In genomic region chr3:9190276-9190675, GRCh38 we compare ENCODE assay signal across 29 cellular contexts.
"Had no signal": no experiment of that assay in that cellular context is flagged by ENCODE, and none has a peak within 500 bp of the region (broad histone marks: within the 10 kb centered on the region; RNA-seq: fewer than 3 reads in every experiment).

No MANE protein-coding gene starts in this region.

- H3K4me1 Mint-ChIP-seq: activated B cell treated with CpG ODN at 0.5 μM for 24 hours; activated CD8-positive, alpha-beta memory T cell treated with anti-CD3 and anti-CD28 coated beads, Interleukin-2, amount 10 ng/mL, durations not matched to agents 7 days and 5 days; activated naive CD4-positive, alpha-beta T cell treated with anti-CD3 and anti-CD28 coated beads, Interleukin-2, amount 50 U/mL, for 24 hours; activated naive CD8-positive, alpha-beta T cell treated with anti-CD3 and anti-CD28 coated beads for 36 hours; activated naive CD8-positive, alpha-beta T cell treated with anti-CD3 and anti-CD28 coated beads, Interleukin-2, amount 50 U/mL, for 24 hours; central memory CD8-positive, alpha-beta T cell had no signal

- H3K4me3 Mint-ChIP-seq: activated B cell treated with CpG ODN at 0.5 μM for 24 hours; activated CD8-positive, alpha-beta memory T cell treated with anti-CD3 and anti-CD28 coated beads, Interleukin-2, amount 10 ng/mL, durations not matched to agents 7 days and 5 days; activated CD8-positive, alpha-beta T cell treated with anti-CD3 and anti-CD28 coated beads, Interleukin-2, amount 10 ng/mL, durations not matched to agents 7 days and 5 days; activated naive CD4-positive, alpha-beta T cell treated with anti-CD3 and anti-CD28 coated beads for 36 hours; activated naive CD4-positive, alpha-beta T cell treated with anti-CD3 and anti-CD28 coated beads, Interleukin-2, amount 50 U/mL, for 24 hours; activated naive CD8-positive, alpha-beta T cell treated with anti-CD3 and anti-CD28 coated beads for 36 hours; activated naive CD8-positive, alpha-beta T cell treated with anti-CD3 and anti-CD28 coated beads, Interleukin-2, amount 50 U/mL, for 24 hours; activated T-helper 1 cell treated with anti-CD3 and anti-CD28 coated beads, Interleukin-12 subunit alpha, Interleukin-12 subunit beta, Interleukin-2, Interleukin-4 antibody, amounts not matched to agents 30 ng/mL and 10 ng/mL and 1 ng/mL, durations not matched to agents 14 hours and 24 hours and 36 hours; central memory CD8-positive, alpha-beta T cell; dendritic cell treated with granulocyte-macrophage colony-stimulating factor and Interleukin-4, amounts not matched to agents 40 ng/mL and 50 ng/mL, for 4 days; endodermal cell; T-helper 17 cell; T-helper 2 cell treated with Interferon-gamma antibody and Interleukin-4, amounts not matched to agents 5 μg/mL and 100 μg/mL, for 36 hours had no signal

- H3K27me3 Mint-ChIP-seq: activated naive CD4-positive, alpha-beta T cell treated with anti-CD3 and anti-CD28 coated beads, Interleukin-2, amount 50 U/mL, for 24 hours; activated naive CD8-positive, alpha-beta T cell treated with anti-CD3 and anti-CD28 coated beads for 36 hours; activated naive CD8-positive, alpha-beta T cell treated with anti-CD3 and anti-CD28 coated beads, Interleukin-2, amount 50 U/mL, for 24 hours; dendritic cell treated with granulocyte-macrophage colony-stimulating factor and Interleukin-4, amounts not matched to agents 40 ng/mL and 50 ng/mL, for 4 days had no signal

- H3K27ac Mint-ChIP-seq: activated B cell treated with CpG ODN at 0.5 μM for 24 hours; activated CD8-positive, alpha-beta memory T cell treated with anti-CD3 and anti-CD28 coated beads, Interleukin-2, amount 10 ng/mL, durations not matched to agents 7 days and 5 days; activated CD8-positive, alpha-beta T cell treated with anti-CD3 and anti-CD28 coated beads, Interleukin-2, amount 10 ng/mL, durations not matched to agents 7 days and 5 days; activated naive CD4-positive, alpha-beta T cell treated with anti-CD3 and anti-CD28 coated beads for 36 hours; activated naive CD4-positive, alpha-beta T cell treated with anti-CD3 and anti-CD28 coated beads, Interleukin-2, amount 50 U/mL, for 24 hours; activated naive CD8-positive, alpha-beta T cell treated with anti-CD3 and anti-CD28 coated beads for 36 hours; activated naive CD8-positive, alpha-beta T cell treated with anti-CD3 and anti-CD28 coated beads, Interleukin-2, amount 50 U/mL, for 24 hours; activated T-helper 1 cell treated with anti-CD3 and anti-CD28 coated beads, Interleukin-12 subunit alpha, Interleukin-12 subunit beta, Interleukin-2, Interleukin-4 antibody, amounts not matched to agents 30 ng/mL and 10 ng/mL and 1 ng/mL, durations not matched to agents 14 hours and 24 hours and 36 hours; activated T-helper 2 cell treated with anti-CD3 and anti-CD28 coated beads, Interferon-gamma antibody, Interleukin-2, Interleukin-4, amounts not matched to agents 10 μg/mL and 5 μg/mL and 100 μg/mL, durations not matched to agents 14 hours and 24 hours and 36 hours; dendritic cell treated with granulocyte-macrophage colony-stimulating factor and Interleukin-4, amounts not matched to agents 40 ng/mL and 50 ng/mL, for 4 days; endodermal cell; T-helper 17 cell; T-helper 2 cell treated with Interferon-gamma antibody and Interleukin-4, amounts not matched to agents 5 μg/mL and 100 μg/mL, for 36 hours had no signal

- H3K9me3 Mint-ChIP-seq: activated B cell treated with CpG ODN at 0.5 μM for 24 hours; activated naive CD4-positive, alpha-beta T cell treated with anti-CD3 and anti-CD28 coated beads for 36 hours; activated naive CD4-positive, alpha-beta T cell treated with anti-CD3 and anti-CD28 coated beads, Interleukin-2, amount 50 U/mL, for 24 hours; activated naive CD8-positive, alpha-beta T cell treated with anti-CD3 and anti-CD28 coated beads for 36 hours; activated naive CD8-positive, alpha-beta T cell treated with anti-CD3 and anti-CD28 coated beads, Interleukin-2, amount 50 U/mL, for 24 hours; activated T-helper 1 cell treated with anti-CD3 and anti-CD28 coated beads, Interleukin-12 subunit alpha, Interleukin-12 subunit beta, Interleukin-2, Interleukin-4 antibody, amounts not matched to agents 30 ng/mL and 10 ng/mL and 1 ng/mL, durations not matched to agents 14 hours and 24 hours and 36 hours; activated T-helper 2 cell treated with anti-CD3 and anti-CD28 coated beads, Interferon-gamma antibody, Interleukin-2, Interleukin-4, amounts not matched to agents 10 μg/mL and 5 μg/mL and 100 μg/mL, durations not matched to agents 14 hours and 24 hours and 36 hours; central memory CD8-positive, alpha-beta T cell; dendritic cell treated with granulocyte-macrophage colony-stimulating factor and Interleukin-4, amounts not matched to agents 40 ng/mL and 50 ng/mL, for 4 days; endodermal cell; T-helper 2 cell treated with Interferon-gamma antibody and Interleukin-4, amounts not matched to agents 5 μg/mL and 100 μg/mL, for 36 hours had no signal

- DNase-seq: activated B cell treated with CpG ODN at 0.5 μM for 24 hours; activated CD4-positive, alpha-beta T cell treated with anti-CD3 and anti-CD28 coated beads for 48 hours; activated CD4-positive, alpha-beta T cell treated with anti-CD3 and anti-CD28 coated beads, Interleukin-2, amount 50 U/mL, for 1 hour; activated CD4-positive, alpha-beta T cell treated with anti-CD3 and anti-CD28 coated beads, Interleukin-2, amount 50 U/mL, for 48 hours; activated CD8-positive, alpha-beta memory T cell treated with anti-CD3 and anti-CD28 coated beads, Interleukin-2, amount 10 ng/mL, durations not matched to agents 7 days and 5 days; activated CD8-positive, alpha-beta memory T cell treated with anti-CD3 and anti-CD28 coated beads, Interleukin-2, amount 50 U/mL, for 4 hours; activated CD8-positive, alpha-beta T cell treated with anti-CD3 and anti-CD28 coated beads, Interleukin-2, amount 10 ng/mL, durations not matched to agents 7 days and 5 days; activated effector memory CD4-positive, alpha-beta T cell treated with anti-CD3 and anti-CD28 coated beads, Interleukin-2, amount 50 U/mL, for 16 hours; activated naive CD4-positive, alpha-beta T cell treated with anti-CD3 and anti-CD28 coated beads for 36 hours; activated naive CD8-positive, alpha-beta T cell treated with anti-CD3 and anti-CD28 coated beads for 36 hours; activated naive CD8-positive, alpha-beta T cell treated with anti-CD3 and anti-CD28 coated beads, Interleukin-2, amount 50 U/mL, for 24 hours; activated T-cell treated with anti-CD3 and anti-CD28 coated beads, Interleukin-2, amount 50 U/mL, for 1 hour; activated T-cell treated with anti-CD3 and anti-CD28 coated beads, Interleukin-2, amount 50 U/mL, for 48 hours; adrenal gland; brain microvascular endothelial cell; effector memory CD4-positive, alpha-beta T cell; endodermal cell; foreskin fibroblast; head of caudate nucleus; T-helper 1 cell; T-helper 17 cell; T1000; WERI-Rb-1 had no signal

- H3K36me3 Mint-ChIP-seq: activated CD8-positive, alpha-beta memory T cell treated with anti-CD3 and anti-CD28 coated beads, Interleukin-2, amount 10 ng/mL, durations not matched to agents 7 days and 5 days; activated naive CD4-positive, alpha-beta T cell treated with anti-CD3 and anti-CD28 coated beads, Interleukin-2, amount 50 U/mL, for 24 hours; activated naive CD8-positive, alpha-beta T cell treated with anti-CD3 and anti-CD28 coated beads for 36 hours had no signal
